9 cellular contexts compared by ENCODE assay signal in the genomic region with DNA sequence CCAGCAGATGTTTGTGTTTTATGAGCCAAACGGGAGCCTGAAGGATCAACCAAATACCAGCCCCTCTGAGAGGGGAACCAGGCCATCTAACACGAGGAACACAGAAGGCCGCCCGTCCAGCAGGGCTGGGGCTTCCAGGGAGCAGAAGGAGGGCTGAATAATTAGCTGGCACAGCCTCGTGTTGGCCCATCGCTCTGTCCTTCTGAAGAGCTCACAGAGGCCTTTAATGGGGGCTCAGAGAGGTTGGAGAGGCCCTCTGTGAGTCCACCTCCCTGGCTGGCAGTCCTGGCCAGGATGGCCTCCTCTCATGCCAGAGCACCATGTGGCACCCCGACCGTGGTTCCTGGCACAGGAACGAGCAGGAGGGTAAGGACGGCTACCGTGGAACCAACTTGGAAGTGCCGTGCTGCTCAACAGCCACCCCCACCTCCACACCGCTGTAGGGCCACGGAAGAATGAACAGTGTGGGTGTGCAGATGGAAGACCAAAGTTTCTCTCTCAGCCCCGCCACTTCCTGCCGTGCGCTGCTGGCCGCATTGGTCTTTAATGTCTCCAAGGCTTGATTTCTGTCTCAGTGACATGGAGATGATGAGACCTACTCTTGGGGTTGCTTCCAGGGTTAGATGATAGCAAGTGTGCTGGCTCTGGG.
DNase-seq lines count a peak whose midpoint lies in the region; ATAC-seq and TF ChIP-seq lines count a peak whose summit lies in the region.
"Had no signal": no experiment of that assay in that cellular context is flagged by ENCODE, and none has a peak within 500 bp of the region (broad histone marks: within the 10 kb centered on the region; RNA-seq: fewer than 3 reads in every experiment).

No MANE protein-coding gene starts in this region.

- no peak overlapping the region for H3K4me3 Mint-ChIP-seq in T-helper 17 cell
- no peak overlapping the region for H3K4me3 Mint-ChIP-seq in endodermal cell

- H3K27ac ChIP-seq in psoas muscle (peak overlapping the region; percentile 82), PC-3 (ENCODE audit: low read length) (no peak overlapping the region), coronary artery (no peak overlapping the region), endodermal cell (ENCODE audit: low read depth, low read length) (no peak overlapping the region)
- H3K27ac ChIP-seq: dorsolateral prefrontal cortex had no signal

- H3K79me2 ChIP-seq in PC-3 (ENCODE audit: low read length), result no peaks in the 10 kb centered on the region

- no peaks in the 10 kb centered on the region for H4K20me1 ChIP-seq in PC-3 (ENCODE audit: low read length)

- H3K36me3 ChIP-seq in psoas muscle (ENCODE audit: insufficient read depth in 1 of 2, low read depth in 1 of 2) (no peaks in the 10 kb centered on the region), PC-3 (ENCODE audit: low read depth, low read length) (no peaks in the 10 kb centered on the region), endodermal cell (ENCODE audit: control insufficient read depth, insufficient read depth, low read length) (no peaks in the 10 kb centered on the region)

- no peak for DNase-seq in T-helper 17 cell
- no peak for DNase-seq in psoas muscle
- no peak for DNase-seq in PC-3
- no peak for DNase-seq in coronary artery (ENCODE audit: low spot score)
- no peak for DNase-seq in endodermal cell
- no peak for DNase-seq in SKM-1 treated with dmso at 0.1 percent for 144 hours (lab: John Stamatoyannopoulos, UW; ENCODE audit: unreplicated experiment)

- no peaks in the 10 kb centered on the region for H3K9me3 Mint-ChIP-seq in endodermal cell

- H3K9me2 ChIP-seq in PC-3 (replicated peaks; ENCODE audit: low read length), result no peaks in the 10 kb centered on the region

- ATAC-seq in GM18907 (IDR thresholded peaks at IDR 0.05; ENCODE audit: unreplicated experiment), result peak; percentile 85
- peak; percentile 87 for ATAC-seq in HG02588 (IDR thresholded peaks at IDR 0.05; ENCODE audit: unreplicated experiment)
- peak; percentile 46 for ATAC-seq in T-helper 17 cell
- no peak for ATAC-seq in psoas muscle
- ATAC-seq in PC-3, result no peak

- WGBS in psoas muscle, 3 donors, result 51 to 77% (median 51%) methylated on average over 18 of the region's 18 CpGs
- WGBS in endodermal cell (ENCODE audit: insufficient coverage in 1 of 2, insufficient read length in 1 of 2), 2 experiments, result 94% methylated on average over 10 to 18 of the region's 18 CpGs

- no peaks in the 10 kb centered on the region for H3F3A ChIP-seq in PC-3 (ENCODE audit: low read length, unreplicated experiment)

- H3K4me1 ChIP-seq in psoas muscle (peaks cover 58% of the 10 kb centered on the region), PC-3 (ENCODE audit: insufficient read depth, low read length) (peaks cover 22% of the 10 kb centered on the region), endodermal cell (ENCODE audit: control insufficient read depth, insufficient read depth, low read length) (no peaks in the 10 kb centered on the region)

- no peaks in the 10 kb centered on the region for H3K36me3 Mint-ChIP-seq in T-helper 17 cell (ENCODE audit: low read depth)
- no peaks in the 10 kb centered on the region for H3K36me3 Mint-ChIP-seq in endodermal cell (ENCODE audit: low read depth)

- H3K4me3 ChIP-seq in psoas muscle (no peak overlapping the region), PC-3 (ENCODE audit: low read length) (no peak overlapping the region), coronary artery (no peak overlapping the region), endodermal cell (ENCODE audit: low read length) (no peak overlapping the region)
- H3K4me3 ChIP-seq: dorsolateral prefrontal cortex had no signal

- no peak overlapping the region for H2AFZ ChIP-seq in PC-3 (ENCODE audit: low read length)

- peaks cover 16% of the 10 kb centered on the region for H3K4me1 Mint-ChIP-seq in T-helper 17 cell
- H3K4me1 Mint-ChIP-seq in endodermal cell, result peaks cover 20% of the 10 kb centered on the region

- no peak for TF ChIP-seq CTCF in psoas muscle (IDR thresholded peaks at IDR 0.05)
- TF ChIP-seq CTCF in PC-3 (conservative IDR thresholded peaks at IDR 0.05; ENCODE audit: low read depth, low read length), result no peak
- TF ChIP-seq CTCF in coronary artery (IDR thresholded peaks at IDR 0.05), result no peak
- no peak for TF ChIP-seq CTCF in endodermal cell (conservative IDR thresholded peaks at IDR 0.05)

- intact Hi-C loops in psoas muscle (cut with DNase I), result no loop called here
- intact Hi-C loops in PC-3 (cut with micrococcal nuclease), result no loop called here

- H3K27ac Mint-ChIP-seq in T-helper 17 cell (no peak overlapping the region), endodermal cell (no peak overlapping the region)

- peaks cover 24% of the 10 kb centered on the region for H3K27me3 Mint-ChIP-seq in T-helper 17 cell
- peaks cover 20% of the 10 kb centered on the region for H3K27me3 Mint-ChIP-seq in endodermal cell (ENCODE audit: insufficient read depth)

- H3K9me3 ChIP-seq in T-helper 17 cell (ENCODE audit: control insufficient read depth, low read length, poor library complexity, severe bottlenecking), result no peaks in the 10 kb centered on the region
- no peaks in the 10 kb centered on the region for H3K9me3 ChIP-seq in psoas muscle
- H3K9me3 ChIP-seq in PC-3 (ENCODE audit: low read length), result no peaks in the 10 kb centered on the region
- no peaks in the 10 kb centered on the region for H3K9me3 ChIP-seq in endodermal cell (ENCODE audit: control insufficient read depth, low read length)

- POLR2A ChIA-PET in PC-3 (lab: Charles Lee; ENCODE audit: unreplicated experiment), result no interaction called here

- H3K4me2 ChIP-seq in PC-3 (ENCODE audit: low read length), result no peak overlapping the region

- H3K9ac ChIP-seq in PC-3 (ENCODE audit: low read length) (no peak overlapping the region), endodermal cell (ENCODE audit: extremely low read depth, low read length, poor library complexity, severe bottlenecking) (no peak overlapping the region)

- H3K27me3 ChIP-seq in psoas muscle (ENCODE audit: insufficient read depth in 3 of 3, low read length in 2 of 3), result no peaks in the 10 kb centered on the region
- H3K27me3 ChIP-seq in PC-3 (ENCODE audit: low read length), result no peaks in the 10 kb centered on the region
- H3K27me3 ChIP-seq in endodermal cell (ENCODE audit: control insufficient read depth, insufficient read depth, low read length, poor library complexity, severe bottlenecking), result no peaks in the 10 kb centered on the region
- H3K27me3 ChIP-seq: dorsolateral prefrontal cortex had no signal

- CTCF ChIA-PET in PC-3 (lab: Charles Lee), result no interaction called here

- no TSS peak for BruUV-seq in PC-3 (replicated peaks; lab: Mats Ljungman, UMichigan)

Comparison
In these comparisons a context has a peak if more than half of its experiments do, and no peak if none do; other contexts are left out.
1. ATAC-seq: peak in GM18907 (single experiment), HG02588 (single experiment) and T-helper 17 cell (single experiment); none in psoas muscle (0 of 4) and PC-3 (single experiment).